ENCODE assay signal across 1 cellular context in the genomic region with DNA sequence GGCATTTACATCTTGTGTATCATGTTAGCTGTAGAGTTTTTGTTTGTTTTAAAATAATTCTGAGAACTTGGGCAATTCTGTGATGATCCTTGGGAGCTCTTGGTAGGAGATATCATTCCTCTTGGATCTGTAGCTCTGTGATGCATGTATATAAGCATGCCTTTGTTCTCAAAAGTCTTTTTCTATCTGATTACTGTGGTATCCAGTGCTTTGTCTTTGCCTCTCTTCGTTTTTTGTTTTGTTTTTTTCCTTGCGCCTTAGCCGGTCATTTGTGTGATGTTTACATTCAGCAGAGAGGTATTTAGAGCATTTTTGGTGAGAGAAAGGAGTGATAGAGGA.
TF ChIP-seq lines count a peak whose summit lies in the region.

No MANE protein-coding gene starts in this region.

TF ChIP-seq in GM23338, 12 proteins besides CTCF, POLR2A, EP300 and RAD21 (continued from another document):
- TF ChIP-seq, protein P1, sequence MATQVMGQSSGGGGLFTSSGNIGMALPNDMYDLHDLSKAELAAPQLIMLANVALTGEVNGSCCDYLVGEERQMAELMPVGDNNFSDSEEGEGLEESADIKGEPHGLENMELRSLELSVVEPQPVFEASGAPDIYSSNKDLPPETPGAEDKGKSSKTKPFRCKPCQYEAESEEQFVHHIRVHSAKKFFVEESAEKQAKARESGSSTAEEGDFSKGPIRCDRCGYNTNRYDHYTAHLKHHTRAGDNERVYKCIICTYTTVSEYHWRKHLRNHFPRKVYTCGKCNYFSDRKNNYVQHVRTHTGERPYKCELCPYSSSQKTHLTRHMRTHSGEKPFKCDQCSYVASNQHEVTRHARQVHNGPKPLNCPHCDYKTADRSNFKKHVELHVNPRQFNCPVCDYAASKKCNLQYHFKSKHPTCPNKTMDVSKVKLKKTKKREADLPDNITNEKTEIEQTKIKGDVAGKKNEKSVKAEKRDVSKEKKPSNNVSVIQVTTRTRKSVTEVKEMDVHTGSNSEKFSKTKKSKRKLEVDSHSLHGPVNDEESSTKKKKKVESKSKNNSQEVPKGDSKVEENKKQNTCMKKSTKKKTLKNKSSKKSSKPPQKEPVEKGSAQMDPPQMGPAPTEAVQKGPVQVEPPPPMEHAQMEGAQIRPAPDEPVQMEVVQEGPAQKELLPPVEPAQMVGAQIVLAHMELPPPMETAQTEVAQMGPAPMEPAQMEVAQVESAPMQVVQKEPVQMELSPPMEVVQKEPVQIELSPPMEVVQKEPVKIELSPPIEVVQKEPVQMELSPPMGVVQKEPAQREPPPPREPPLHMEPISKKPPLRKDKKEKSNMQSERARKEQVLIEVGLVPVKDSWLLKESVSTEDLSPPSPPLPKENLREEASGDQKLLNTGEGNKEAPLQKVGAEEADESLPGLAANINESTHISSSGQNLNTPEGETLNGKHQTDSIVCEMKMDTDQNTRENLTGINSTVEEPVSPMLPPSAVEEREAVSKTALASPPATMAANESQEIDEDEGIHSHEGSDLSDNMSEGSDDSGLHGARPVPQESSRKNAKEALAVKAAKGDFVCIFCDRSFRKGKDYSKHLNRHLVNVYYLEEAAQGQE (IDR thresholded peaks at IDR 0.05; ENCODE audit: unreplicated experiment), result no peak
- TF ChIP-seq STAT1 (IDR thresholded peaks at IDR 0.05; ENCODE audit: unreplicated experiment) (no peak), EZH2phosphoT487 (IDR thresholded peaks at IDR 0.05; ENCODE audit: unreplicated experiment) (no peak), ZNF114 (CRISPR knock-in tag; IDR thresholded peaks at IDR 0.05) (no peak)
